In the genomic region with DNA sequence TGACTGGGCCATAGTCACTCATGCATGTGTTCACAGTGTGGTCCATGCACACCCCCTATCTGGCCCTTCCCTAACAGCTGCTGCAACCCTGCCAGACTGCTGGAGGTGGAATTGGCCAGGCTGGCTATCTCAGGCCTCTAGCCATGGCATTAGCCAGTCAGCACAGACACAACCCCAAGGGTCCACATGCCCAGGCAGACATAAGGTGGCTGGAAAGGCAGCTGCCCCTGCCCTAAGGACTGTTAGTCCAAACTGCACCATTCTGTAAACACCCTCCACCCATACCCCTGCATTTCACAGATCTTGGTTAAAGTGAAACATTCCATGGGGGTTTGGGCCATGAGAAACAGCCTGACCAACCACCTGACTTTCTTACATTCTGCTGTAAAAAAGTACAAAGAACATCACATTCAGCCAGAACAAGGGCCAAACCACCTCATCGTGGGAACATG, we compare ENCODE assay signal across 25 cellular contexts.
DNase-seq lines count a peak whose midpoint lies in the region; ATAC-seq and TF ChIP-seq lines count a peak whose summit lies in the region.
"Had no signal": no experiment of that assay in that cellular context is flagged by ENCODE, and none has a peak within 500 bp of the region (broad histone marks: within the 10 kb centered on the region; RNA-seq: fewer than 3 reads in every experiment).

No MANE protein-coding gene starts in this region.

- no peak for DNase-seq in PC-3
- DNase-seq in endodermal cell = peak; percentile 45
- DNase-seq in mesenteric fat pad (ENCODE audit: low spot score) = peak; percentile 47
- DNase-seq in skeletal muscle cell (ENCODE audit: low read depth) = peak; percentile 39
- DNase-seq in osteoblast (ENCODE audit: insufficient read length, low spot score, missing footprints) = no peak
- DNase-seq in T-cell = no peak
- DNase-seq: activated CD4-positive, alpha-beta T cell treated with anti-CD3 and anti-CD28 coated beads, Interleukin-2, amount 10 ng/mL, durations not matched to agents 24 days and 14 days; activated effector memory CD4-positive, alpha-beta T cell treated with anti-CD3 and anti-CD28 coated beads, Interleukin-2, amount 50 U/mL, for 16 hours; caudate nucleus; DMS79; erythroblast; KBM-7; left lung; MV-4-11; NCI-H1930; NCI-H345; occipital lobe; stimulated activated CD4-positive, alpha-beta T cell treated with anti-CD3 and anti-CD28 coated beads, Interleukin-2, amount 100 ng/mL, for 24 hours; stimulated activated naive B cell treated with anti-CD40 and anti-IgM and Interleukin-4, amounts not matched to agents 10 μg/mL and 1 μg/mL and 100 μg/mL, for 72 hours; T-helper 17 cell had no signal

- peak overlapping the region; percentile 42 for H3K27ac Mint-ChIP-seq in endodermal cell
- H3K27ac Mint-ChIP-seq in T-cell = no peak overlapping the region
- H3K27ac Mint-ChIP-seq: activated CD4-positive, alpha-beta T cell treated with anti-CD3 and anti-CD28 coated beads, Interleukin-2, amount 10 ng/mL, durations not matched to agents 24 days and 14 days; CD8-positive, alpha-beta T cell; stimulated activated naive B cell treated with anti-CD40 and anti-IgM and Interleukin-4, amounts not matched to agents 10 μg/mL and 1 μg/mL and 100 μg/mL, for 72 hours; T-helper 17 cell had no signal

- intact Hi-C loops in PC-3 (cut with micrococcal nuclease) = no loop called here

- no peak for TF ChIP-seq CTCF in PC-3 (conservative IDR thresholded peaks at IDR 0.05; ENCODE audit: low read depth, low read length)
- no peak for TF ChIP-seq CTCF in endodermal cell (conservative IDR thresholded peaks at IDR 0.05)
- TF ChIP-seq CTCF in osteoblast (IDR thresholded peaks at IDR 0.05; ENCODE audit: extremely low read depth, low read depth, low read length) = no peak

- H3K27me3 ChIP-seq in PC-3 (ENCODE audit: low read length) (no peaks in the 10 kb centered on the region), endodermal cell (ENCODE audit: control insufficient read depth, insufficient read depth, low read length, poor library complexity, severe bottlenecking) (no peaks in the 10 kb centered on the region), osteoblast (ENCODE audit: insufficient read depth, low read length) (no peaks in the 10 kb centered on the region)
- H3K27me3 ChIP-seq: left lung, SJSA1 had no signal

- peak; percentile 7 for ATAC-seq in PC-3
- no peak for ATAC-seq in GM21367 (IDR thresholded peaks at IDR 0.05; ENCODE audit: unreplicated experiment)
- no peak for ATAC-seq in T-cell (replicated peaks in 1 of 4)
- ATAC-seq in HG02852 (IDR thresholded peaks at IDR 0.05; ENCODE audit: unreplicated experiment) = no peak
- ATAC-seq: CD8-positive, alpha-beta T cell; left lung; stimulated activated naive B cell treated with anti-CD40 and anti-IgM and Interleukin-4, amounts not matched to agents 10 μg/mL and 1 μg/mL and 100 μg/mL, for 72 hours; T-helper 17 cell had no signal

- no peaks in the 10 kb centered on the region for H3K79me2 ChIP-seq in PC-3 (ENCODE audit: low read length)
- no peaks in the 10 kb centered on the region for H3K79me2 ChIP-seq in osteoblast (ENCODE audit: insufficient read depth, low read length)

- H2AFZ ChIP-seq in PC-3 (ENCODE audit: low read length) = no peak overlapping the region
- no peak overlapping the region for H2AFZ ChIP-seq in osteoblast (ENCODE audit: low read length)

- H3K9ac ChIP-seq in PC-3 (ENCODE audit: low read length) = no peak overlapping the region
- H3K9ac ChIP-seq in endodermal cell (ENCODE audit: extremely low read depth, low read length, poor library complexity, severe bottlenecking) = no peak overlapping the region

- H3K36me3 ChIP-seq in PC-3 (ENCODE audit: low read depth, low read length) (peaks cover 29% of the 10 kb centered on the region), endodermal cell (ENCODE audit: control insufficient read depth, insufficient read depth, low read length) (no peaks in the 10 kb centered on the region), osteoblast (ENCODE audit: insufficient read depth, low read length) (no peaks in the 10 kb centered on the region)
- H3K36me3 ChIP-seq: SJSA1 had no signal

- H3K4me3 Mint-ChIP-seq in endodermal cell (no peak overlapping the region), T-cell (no peak overlapping the region)
- H3K4me3 Mint-ChIP-seq: activated CD4-positive, alpha-beta T cell treated with anti-CD3 and anti-CD28 coated beads, Interleukin-2, amount 10 ng/mL, durations not matched to agents 24 days and 14 days; CD8-positive, alpha-beta T cell; stimulated activated naive B cell treated with anti-CD40 and anti-IgM and Interleukin-4, amounts not matched to agents 10 μg/mL and 1 μg/mL and 100 μg/mL, for 72 hours; T-helper 17 cell had no signal

- H3K27ac ChIP-seq in PC-3 (ENCODE audit: low read length) (no peak overlapping the region), endodermal cell (ENCODE audit: low read depth, low read length) (no peak overlapping the region), osteoblast (ENCODE audit: low read depth, low read length) (no peak overlapping the region)
- H3K27ac ChIP-seq: left lung, SJSA1, skin epidermis had no signal

- H3K4me2 ChIP-seq in PC-3 (ENCODE audit: low read length) = no peak overlapping the region
- no peak overlapping the region for H3K4me2 ChIP-seq in osteoblast (ENCODE audit: insufficient read depth, low read length)

- H3F3A ChIP-seq in PC-3 (ENCODE audit: low read length, unreplicated experiment) = no peaks in the 10 kb centered on the region

- BruUV-seq in PC-3 (replicated peaks; lab: Mats Ljungman, UMichigan) = no TSS peak

- H3K4me1 ChIP-seq in PC-3 (ENCODE audit: insufficient read depth, low read length) (no peaks in the 10 kb centered on the region), endodermal cell (ENCODE audit: control insufficient read depth, insufficient read depth, low read length) (no peaks in the 10 kb centered on the region), osteoblast (ENCODE audit: insufficient read depth, low read length) (no peaks in the 10 kb centered on the region)
- H3K4me1 ChIP-seq: left lung, SJSA1 had no signal

- H3K9me3 ChIP-seq in PC-3 (ENCODE audit: low read length) = peaks cover 22% of the 10 kb centered on the region
- H3K9me3 ChIP-seq in endodermal cell (ENCODE audit: control insufficient read depth, low read length) = peaks cover 17% of the 10 kb centered on the region
- H3K9me3 ChIP-seq in osteoblast (ENCODE audit: low read depth, low read length) = no peaks in the 10 kb centered on the region

- H3K4me1 Mint-ChIP-seq in endodermal cell (peaks cover 3% of the 10 kb centered on the region), T-cell (peaks cover 0 to 3% (median 3%) of the 10 kb centered on the region in 3 donors)
- H3K4me1 Mint-ChIP-seq: activated CD4-positive, alpha-beta T cell treated with anti-CD3 and anti-CD28 coated beads, Interleukin-2, amount 10 ng/mL, durations not matched to agents 24 days and 14 days; stimulated activated naive B cell treated with anti-CD40 and anti-IgM and Interleukin-4, amounts not matched to agents 10 μg/mL and 1 μg/mL and 100 μg/mL, for 72 hours had no signal

- no peaks in the 10 kb centered on the region for H3K9me2 ChIP-seq in PC-3 (replicated peaks; ENCODE audit: low read length)

- H3K4me3 ChIP-seq in PC-3 (ENCODE audit: low read length) (no peak overlapping the region), endodermal cell (ENCODE audit: low read length) (no peak overlapping the region), skeletal muscle cell (ENCODE audit: low read depth, low read length) (no peak overlapping the region), osteoblast (ENCODE audit: insufficient read depth, low read length) (no peak overlapping the region)
- H3K4me3 ChIP-seq: left lung, SJSA1, skin epidermis had no signal

- H4K20me1 ChIP-seq in PC-3 (ENCODE audit: low read length) (no peaks in the 10 kb centered on the region), osteoblast (ENCODE audit: insufficient read depth, low read length) (no peaks in the 10 kb centered on the region)

- POLR2A ChIA-PET in PC-3 (lab: Charles Lee; ENCODE audit: unreplicated experiment) = no interaction called here
- POLR2A ChIA-PET in T-cell (lab: Charles Lee) = no interaction called here

- H3K27me3 Mint-ChIP-seq in endodermal cell (ENCODE audit: insufficient read depth) (no peaks in the 10 kb centered on the region), T-cell (no peaks in the 10 kb centered on the region)
- H3K27me3 Mint-ChIP-seq: activated CD4-positive, alpha-beta T cell treated with anti-CD3 and anti-CD28 coated beads, Interleukin-2, amount 10 ng/mL, durations not matched to agents 24 days and 14 days; T-helper 17 cell had no signal

- H3K36me3 Mint-ChIP-seq in endodermal cell (ENCODE audit: low read depth) = peaks cover 24% of the 10 kb centered on the region
- no peaks in the 10 kb centered on the region for H3K36me3 Mint-ChIP-seq in T-cell
- H3K36me3 Mint-ChIP-seq: CD8-positive, alpha-beta T cell had no signal

- CTCF ChIA-PET in PC-3 (lab: Charles Lee) (interaction anchor here (0.5 kb wide), 1 partner anchor 55 kb away, joined by 4 read pairs; no protein-coding TSS in a partner anchor), T-cell (lab: Charles Lee) (no interaction called here)

- WGBS in endodermal cell (ENCODE audit: insufficient coverage in 1 of 2, insufficient read length in 1 of 2), 2 experiments = 80 to 100% methylated on average over 1 of the region's 1 CpG

- H3K9me3 Mint-ChIP-seq in endodermal cell = peaks cover 22% of the 10 kb centered on the region
- H3K9me3 Mint-ChIP-seq in T-cell = peaks cover 3 to 22% (median 12%) of the 10 kb centered on the region in 3 donors
- H3K9me3 Mint-ChIP-seq: activated CD4-positive, alpha-beta T cell treated with anti-CD3 and anti-CD28 coated beads, Interleukin-2, amount 10 ng/mL, durations not matched to agents 24 days and 14 days had no signal

Comparison
In these comparisons a context has a peak if more than half of its experiments do, and no peak if none do; other contexts are left out.
1. DNase-seq: peak in endodermal cell (single experiment), mesenteric fat pad (single experiment) and skeletal muscle cell (single experiment); none in PC-3 (single experiment), osteoblast (single experiment) and T-cell (0 of 34).